In genomic region chr17:55053855-55054254, GRCh38 we compare ENCODE assay signal across 14 cellular contexts.
DNase-seq lines count a peak whose midpoint lies in the region; ATAC-seq and TF ChIP-seq lines count a peak whose summit lies in the region.
"Had no signal": no experiment of that assay in that cellular context is flagged by ENCODE, and none has a peak within 500 bp of the region (broad histone marks: within the 10 kb centered on the region; RNA-seq: fewer than 3 reads in every experiment).

No MANE protein-coding gene starts in this region.

- no peaks in the 10 kb centered on the region for H3K36me3 ChIP-seq in heart left ventricle
- no peaks in the 10 kb centered on the region for H3K36me3 ChIP-seq in right atrium auricular region
- no peaks in the 10 kb centered on the region for H3K36me3 ChIP-seq in RWPE2 (ENCODE audit: low read depth)
- H3K36me3 ChIP-seq in upper lobe of right lung = no peaks in the 10 kb centered on the region
- H3K36me3 ChIP-seq: neutrophil had no signal

- peaks cover 11% of the 10 kb centered on the region for H3K36me3 Mint-ChIP-seq in stimulated activated memory B cell treated with anti-CD40 and anti-IgM and Interleukin-4, amounts not matched to agents 10 μg/mL and 1 μg/mL and 100 μg/mL, for 72 hours

- intact Hi-C loops in heart left ventricle (cut with DNase I) = loop anchor here in 6 of 10 donors (5.0 to 10.0 kb wide), 5 partner anchors 291 to 303 kb away; no protein-coding TSS in a partner anchor
- intact Hi-C loops in upper lobe of right lung (cut with DNase I) = no loop called here

- DNase-seq in heart left ventricle = no peak
- DNase-seq in right atrium auricular region (ENCODE audit: low spot score) = no peak
- DNase-seq in RWPE2 (ENCODE audit: low spot score) = no peak
- peak; percentile 33 for DNase-seq in fibroblast of pulmonary artery (ENCODE audit: low read depth)
- no peak for DNase-seq in upper lobe of right lung
- no peak for DNase-seq in stimulated activated CD4-positive, alpha-beta T cell treated with anti-CD3 and anti-CD28 coated beads, Interleukin-2, amount 100 ng/mL, for 24 hours
- DNase-seq: activated CD8-positive, alpha-beta T cell treated with anti-CD3 and anti-CD28 coated beads for 36 hours; CD8-positive, alpha-beta T cell; NCI-H82; stimulated activated CD8-positive, alpha-beta memory T cell treated with anti-CD3 and anti-CD28 coated beads, Interleukin-4, amount 100 ng/mL, for 48 hours had no signal

- no peaks in the 10 kb centered on the region for H3K27me3 Mint-ChIP-seq in stimulated activated memory B cell treated with anti-CD40 and anti-IgM and Interleukin-4, amounts not matched to agents 10 μg/mL and 1 μg/mL and 100 μg/mL, for 72 hours
- H3K27me3 Mint-ChIP-seq: activated CD8-positive, alpha-beta T cell treated with anti-CD3 and anti-CD28 coated beads for 36 hours had no signal

- ATAC-seq in heart left ventricle = no peak
- ATAC-seq in RWPE2 (ENCODE audit: low read depth) = no peak
- no peak for ATAC-seq in upper lobe of right lung
- no peak for ATAC-seq in GM21529 (IDR thresholded peaks at IDR 0.05; ENCODE audit: unreplicated experiment)
- ATAC-seq in stimulated activated memory B cell treated with anti-CD40 and anti-IgM and Interleukin-4, amounts not matched to agents 10 μg/mL and 1 μg/mL and 100 μg/mL, for 72 hours = no peak
- ATAC-seq: activated CD8-positive, alpha-beta T cell treated with anti-CD3 and anti-CD28 coated beads for 36 hours; CD8-positive, alpha-beta T cell had no signal

- no peak overlapping the region for H3K4me3 Mint-ChIP-seq in stimulated activated memory B cell treated with anti-CD40 and anti-IgM and Interleukin-4, amounts not matched to agents 10 μg/mL and 1 μg/mL and 100 μg/mL, for 72 hours
- H3K4me3 Mint-ChIP-seq: activated CD8-positive, alpha-beta T cell treated with anti-CD3 and anti-CD28 coated beads for 36 hours; CD8-positive, alpha-beta T cell had no signal

- no peaks in the 10 kb centered on the region for H3K4me1 Mint-ChIP-seq in stimulated activated memory B cell treated with anti-CD40 and anti-IgM and Interleukin-4, amounts not matched to agents 10 μg/mL and 1 μg/mL and 100 μg/mL, for 72 hours

- H3K27ac ChIP-seq in heart left ventricle (no peak overlapping the region), right atrium auricular region (no peak overlapping the region), RWPE2 (ENCODE audit: poor library complexity, severe bottlenecking) (no peak overlapping the region), upper lobe of right lung (no peak overlapping the region)
- H3K27ac ChIP-seq: HL-60, neutrophil had no signal

- WGBS in heart left ventricle, 4 donors = 85 to 96% (median 94%) methylated on average over 1 of the region's 1 CpG

- TF ChIP-seq CTCF in heart left ventricle (IDR thresholded peaks at IDR 0.05) (peak in 11 of 12 donors; percentile 11 to 54 (median 25)), right atrium auricular region (IDR thresholded peaks at IDR 0.05) (peak in 1 of 2 donors; percentile 54), RWPE2 (IDR thresholded peaks at IDR 0.05; ENCODE audit: poor library complexity, severe bottlenecking) (peak; percentile 67), fibroblast of pulmonary artery (IDR thresholded peaks at IDR 0.05; ENCODE audit: low read length, missing control alignments) (peak; percentile 49), upper lobe of right lung (IDR thresholded peaks at IDR 0.05) (peak; percentile 44)

- H3K9me3 ChIP-seq in heart left ventricle = peaks cover 0 to 10% (median 0%) of the 10 kb centered on the region in 12 donors
- H3K9me3 ChIP-seq in right atrium auricular region = peaks cover 0 to 8% of the 10 kb centered on the region in 2 donors
- no peaks in the 10 kb centered on the region for H3K9me3 ChIP-seq in RWPE2 (ENCODE audit: severe bottlenecking)
- no peaks in the 10 kb centered on the region for H3K9me3 ChIP-seq in upper lobe of right lung
- H3K9me3 ChIP-seq: neutrophil had no signal

- H3K4me3 ChIP-seq in heart left ventricle = no peak overlapping the region
- no peak overlapping the region for H3K4me3 ChIP-seq in right atrium auricular region
- no peak overlapping the region for H3K4me3 ChIP-seq in RWPE2 (ENCODE audit: severe bottlenecking)
- H3K4me3 ChIP-seq in fibroblast of pulmonary artery (replicated peaks; ENCODE audit: low read depth, low read length) = no peak overlapping the region
- H3K4me3 ChIP-seq in upper lobe of right lung = no peak overlapping the region

- H3K27me3 ChIP-seq in heart left ventricle (no peaks in the 10 kb centered on the region), right atrium auricular region (no peaks in the 10 kb centered on the region), RWPE2 (ENCODE audit: insufficient read depth, poor library complexity, severe bottlenecking) (no peaks in the 10 kb centered on the region), upper lobe of right lung (no peaks in the 10 kb centered on the region)
- H3K27me3 ChIP-seq: neutrophil had no signal

- H3K4me1 ChIP-seq in heart left ventricle (no peaks in the 10 kb centered on the region), right atrium auricular region (no peaks in the 10 kb centered on the region), RWPE2 (ENCODE audit: insufficient read depth, poor library complexity, severe bottlenecking) (no peaks in the 10 kb centered on the region), upper lobe of right lung (no peaks in the 10 kb centered on the region)

- peaks cover 5% of the 10 kb centered on the region for H3K9me3 Mint-ChIP-seq in stimulated activated memory B cell treated with anti-CD40 and anti-IgM and Interleukin-4, amounts not matched to agents 10 μg/mL and 1 μg/mL and 100 μg/mL, for 72 hours

- TF ChIP-seq POLR2A in heart left ventricle (IDR thresholded peaks at IDR 0.05) = no peak

- no peak overlapping the region for H3K27ac Mint-ChIP-seq in stimulated activated memory B cell treated with anti-CD40 and anti-IgM and Interleukin-4, amounts not matched to agents 10 μg/mL and 1 μg/mL and 100 μg/mL, for 72 hours
- H3K27ac Mint-ChIP-seq: activated CD8-positive, alpha-beta T cell treated with anti-CD3 and anti-CD28 coated beads for 36 hours; CD8-positive, alpha-beta T cell had no signal
